ENCODE assay signal across 37 cellular contexts in genomic region chrY:7444141-7444540, GRCh38.
"Had no signal": no experiment of that assay in that cellular context is flagged by ENCODE, and none has a peak within 500 bp of the region (broad histone marks: within the 10 kb centered on the region; RNA-seq: fewer than 3 reads in every experiment).

No MANE protein-coding gene starts in this region.

- H3K36me3 Mint-ChIP-seq: activated naive CD4-positive, alpha-beta T cell treated with anti-CD3 and anti-CD28 coated beads, Interleukin-2, amount 10 ng/mL, durations not matched to agents 7 days and 5 days; activated naive CD4-positive, alpha-beta T cell treated with anti-CD3 and anti-CD28 coated beads, Interleukin-2, amount 50 U/mL, for 24 hours; activated naive CD4-positive, alpha-beta T cell treated with anti-CD3 and anti-CD28 coated beads, Interleukin-2, amount 50 U/mL, for 72 hours; activated naive CD8-positive, alpha-beta T cell; activated naive CD8-positive, alpha-beta T cell treated with anti-CD3 and anti-CD28 coated beads for 36 hours; activated naive CD8-positive, alpha-beta T cell treated with anti-CD3 and anti-CD28 coated beads, Interleukin-2, amount 10 ng/mL, durations not matched to agents 7 days and 5 days; brain had no signal

- ATAC-seq: activated naive CD4-positive, alpha-beta T cell treated with anti-CD3 and anti-CD28 coated beads, Interleukin-2, amount 50 U/mL, for 72 hours; activated T-cell treated with anti-CD3 and anti-CD28 coated beads, Interleukin-2, amount 50 U/mL, for 4 hours; activated T-cell treated with anti-CD3 and anti-CD28 coated beads, Interleukin-2, amount 50 U/mL, for 72 hours; activated T-helper 17 cell treated with anti-CD3 and anti-CD28 coated beads, Interleukin-2, amount 50 U/mL, for 72 hours; body of pancreas had no signal

- H3K27ac ChIP-seq: adrenal gland, ascending aorta, body of pancreas, brain microvascular endothelial cell, breast epithelium, cardiac muscle cell, colonic mucosa had no signal

- H3K4me3 ChIP-seq: adrenal gland, ascending aorta, body of pancreas, breast epithelium, cardiac muscle cell, colonic mucosa had no signal

- H3K4me1 Mint-ChIP-seq: activated naive CD4-positive, alpha-beta T cell treated with anti-CD3 and anti-CD28 coated beads, Interleukin-2, amount 10 ng/mL, durations not matched to agents 7 days and 5 days; activated naive CD4-positive, alpha-beta T cell treated with anti-CD3 and anti-CD28 coated beads, Interleukin-2, amount 50 U/mL, for 24 hours; activated naive CD8-positive, alpha-beta T cell treated with anti-CD3 and anti-CD28 coated beads for 36 hours; activated naive CD8-positive, alpha-beta T cell treated with anti-CD3 and anti-CD28 coated beads, Interleukin-2, amount 10 ng/mL, durations not matched to agents 7 days and 5 days; activated T-helper 17 cell treated with anti-CD3 and anti-CD28 coated beads, Interleukin-2, amount 50 U/mL, for 72 hours; brain; central memory CD8-positive, alpha-beta T cell had no signal

- H3K4me3 Mint-ChIP-seq: activated naive CD4-positive, alpha-beta T cell treated with anti-CD3 and anti-CD28 coated beads for 36 hours; activated naive CD4-positive, alpha-beta T cell treated with anti-CD3 and anti-CD28 coated beads, Interleukin-2, amount 10 ng/mL, durations not matched to agents 7 days and 5 days; activated naive CD4-positive, alpha-beta T cell treated with anti-CD3 and anti-CD28 coated beads, Interleukin-2, amount 50 U/mL, for 24 hours; activated naive CD8-positive, alpha-beta T cell; activated naive CD8-positive, alpha-beta T cell treated with anti-CD3 and anti-CD28 coated beads for 36 hours; activated naive CD8-positive, alpha-beta T cell treated with anti-CD3 and anti-CD28 coated beads, Interleukin-2, amount 10 ng/mL, durations not matched to agents 7 days and 5 days; activated T-cell treated with anti-CD3 and anti-CD28 coated beads, Interleukin-2, amount 50 U/mL, for 24 hours; activated T-cell treated with anti-CD3 and anti-CD28 coated beads, Interleukin-2, amount 50 U/mL, for 4 hours; activated T-cell treated with anti-CD3 and anti-CD28 coated beads, Interleukin-2, amount 50 U/mL, for 72 hours; activated T-helper 1 cell treated with anti-CD3 and anti-CD28 coated beads, Interleukin-12 subunit alpha, Interleukin-12 subunit beta, Interleukin-2, Interleukin-4 antibody, amounts not matched to agents 30 ng/mL and 10 ng/mL and 1 ng/mL, durations not matched to agents 14 hours and 24 hours and 36 hours; activated T-helper 17 cell treated with anti-CD3 and anti-CD28 coated beads, Interleukin-2, amount 50 U/mL, for 72 hours; brain; central memory CD8-positive, alpha-beta T cell had no signal

- H3K9me3 ChIP-seq: adrenal gland, ascending aorta, body of pancreas, breast epithelium, colonic mucosa had no signal

- H3K27ac Mint-ChIP-seq: activated naive CD4-positive, alpha-beta T cell treated with anti-CD3 and anti-CD28 coated beads for 36 hours; activated naive CD4-positive, alpha-beta T cell treated with anti-CD3 and anti-CD28 coated beads, Interleukin-2, amount 10 ng/mL, durations not matched to agents 7 days and 5 days; activated naive CD4-positive, alpha-beta T cell treated with anti-CD3 and anti-CD28 coated beads, Interleukin-2, amount 50 U/mL, for 24 hours; activated naive CD4-positive, alpha-beta T cell treated with anti-CD3 and anti-CD28 coated beads, Interleukin-2, amount 50 U/mL, for 72 hours; activated naive CD8-positive, alpha-beta T cell; activated naive CD8-positive, alpha-beta T cell treated with anti-CD3 and anti-CD28 coated beads for 36 hours; activated naive CD8-positive, alpha-beta T cell treated with anti-CD3 and anti-CD28 coated beads, Interleukin-2, amount 10 ng/mL, durations not matched to agents 7 days and 5 days; activated T-cell treated with anti-CD3 and anti-CD28 coated beads, Interleukin-2, amount 50 U/mL, for 24 hours; activated T-cell treated with anti-CD3 and anti-CD28 coated beads, Interleukin-2, amount 50 U/mL, for 72 hours; activated T-helper 1 cell treated with anti-CD3 and anti-CD28 coated beads, Interleukin-12 subunit alpha, Interleukin-12 subunit beta, Interleukin-2, Interleukin-4 antibody, amounts not matched to agents 30 ng/mL and 10 ng/mL and 1 ng/mL, durations not matched to agents 14 hours and 24 hours and 36 hours; activated T-helper 17 cell treated with anti-CD3 and anti-CD28 coated beads, Interleukin-2, amount 50 U/mL, for 72 hours; activated T-helper 2 cell treated with anti-CD3 and anti-CD28 coated beads, Interferon-gamma antibody, Interleukin-2, Interleukin-4, amounts not matched to agents 10 μg/mL and 5 μg/mL and 100 μg/mL, durations not matched to agents 14 hours and 24 hours and 36 hours; brain had no signal

- H3K27me3 Mint-ChIP-seq: activated naive CD4-positive, alpha-beta T cell treated with anti-CD3 and anti-CD28 coated beads, Interleukin-2, amount 10 ng/mL, durations not matched to agents 7 days and 5 days; activated naive CD8-positive, alpha-beta T cell treated with anti-CD3 and anti-CD28 coated beads, Interleukin-2, amount 10 ng/mL, durations not matched to agents 7 days and 5 days; activated T-cell treated with anti-CD3 and anti-CD28 coated beads, Interleukin-2, amount 50 U/mL, for 24 hours; activated T-helper 17 cell treated with anti-CD3 and anti-CD28 coated beads, Interleukin-2, amount 50 U/mL, for 72 hours; brain had no signal

- H3K4me1 ChIP-seq: adrenal gland, ascending aorta, breast epithelium, colonic mucosa had no signal

- H3K27me3 ChIP-seq: adrenal gland, ascending aorta, body of pancreas, brain microvascular endothelial cell, breast epithelium, cardiac muscle cell, colonic mucosa had no signal

- H3K36me3 ChIP-seq: adrenal gland, ascending aorta, brain microvascular endothelial cell, breast epithelium, cardiac muscle cell, colonic mucosa had no signal

- DNase-seq: activated effector memory CD4-positive, alpha-beta T cell treated with anti-CD3 and anti-CD28 coated beads, Interleukin-2, amount 50 U/mL, for 16 hours; activated effector memory CD4-positive, alpha-beta T cell treated with Interleukin-2 at 50 U/mL for 16 hours; activated gamma-delta T cell; activated gamma-delta T cell treated with Interleukin-2 at 50 U/mL for 16 hours; activated naive CD4-positive, alpha-beta T cell; activated naive CD4-positive, alpha-beta T cell treated with anti-CD3 and anti-CD28 coated beads for 36 hours; activated naive CD4-positive, alpha-beta T cell treated with anti-CD3 and anti-CD28 coated beads, Interleukin-2, amount 10 ng/mL, durations not matched to agents 7 days and 5 days; activated naive CD4-positive, alpha-beta T cell treated with anti-CD3 and anti-CD28 coated beads, Interleukin-2, amount 50 U/mL, for 16 hours; activated naive CD4-positive, alpha-beta T cell treated with Interleukin-2 at 50 U/mL for 16 hours; activated naive CD8-positive, alpha-beta T cell treated with anti-CD3 and anti-CD28 coated beads for 36 hours; activated naive CD8-positive, alpha-beta T cell treated with anti-CD3 and anti-CD28 coated beads, Interleukin-2, amount 10 ng/mL, durations not matched to agents 7 days and 5 days; activated T-cell treated with anti-CD3 and anti-CD28 coated beads, Interleukin-2, amount 50 U/mL, for 24 hours; activated T-cell treated with anti-CD3 and anti-CD28 coated beads, Interleukin-2, amount 50 U/mL, for 4 hours; activated T-cell treated with anti-CD3 and anti-CD28 coated beads, Interleukin-2, amount 50 U/mL, for 48 hours; activated T-cell treated with anti-CD3 and anti-CD28 coated beads, Interleukin-2, amount 50 U/mL, for 72 hours; adrenal gland; amniotic stem cell; amygdala; anterior cingulate cortex; aorta; body of pancreas; brain microvascular endothelial cell; caudate nucleus; central memory CD4-positive, alpha-beta T cell; cerebellar nuclear complex; colonic mucosa had no signal

- H3K9me3 Mint-ChIP-seq: activated naive CD4-positive, alpha-beta T cell treated with anti-CD3 and anti-CD28 coated beads for 36 hours; activated naive CD4-positive, alpha-beta T cell treated with anti-CD3 and anti-CD28 coated beads, Interleukin-2, amount 50 U/mL, for 24 hours; activated naive CD8-positive, alpha-beta T cell treated with anti-CD3 and anti-CD28 coated beads for 36 hours; activated naive CD8-positive, alpha-beta T cell treated with anti-CD3 and anti-CD28 coated beads, Interleukin-2, amount 10 ng/mL, durations not matched to agents 7 days and 5 days; activated T-cell treated with anti-CD3 and anti-CD28 coated beads, Interleukin-2, amount 50 U/mL, for 24 hours; activated T-cell treated with anti-CD3 and anti-CD28 coated beads, Interleukin-2, amount 50 U/mL, for 4 hours; activated T-helper 2 cell treated with anti-CD3 and anti-CD28 coated beads, Interferon-gamma antibody, Interleukin-2, Interleukin-4, amounts not matched to agents 10 μg/mL and 5 μg/mL and 100 μg/mL, durations not matched to agents 14 hours and 24 hours and 36 hours had no signal
